ENCODE assay signal across 33 cellular contexts in the genomic region with DNA sequence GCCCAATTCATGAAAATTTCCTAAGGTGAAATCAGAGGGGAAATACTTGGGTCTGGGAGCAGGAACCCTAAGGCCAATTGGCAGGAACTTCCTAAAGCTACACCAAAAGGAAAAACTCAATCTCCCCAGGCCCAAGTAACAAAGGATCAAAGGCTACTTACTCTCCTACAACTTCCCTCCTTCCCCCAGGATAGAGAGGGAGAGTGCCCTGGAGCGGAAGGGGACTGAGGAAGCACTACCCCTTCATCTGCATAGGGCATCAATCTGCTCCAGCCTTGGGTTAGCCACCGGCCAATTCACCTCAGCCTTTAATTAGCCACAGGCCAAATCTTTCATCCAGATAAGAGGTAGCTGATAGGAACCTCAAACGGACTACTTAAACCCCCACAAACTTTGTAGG. TPM values are rescaled to one million over a fixed set of nuclear protein-coding genes. Genes with fewer than 3 reads are reported as not detected.
"Had no signal": no experiment of that assay in that cellular context is flagged by ENCODE, and none has a peak within 500 bp of the region (broad histone marks: within the 10 kb centered on the region; RNA-seq: fewer than 3 reads in every experiment).

No MANE protein-coding gene starts in this region.

- DNase-seq: naive B cell; naive thymus-derived CD8-positive, alpha-beta T cell; nephron progenitor cell; occipital lobe; pancreas; retina; right cardiac atrium; right lobe of liver; sigmoid colon; small intestine; stimulated activated CD4-positive, alpha-beta T cell treated with anti-CD3 and anti-CD28 coated beads, Interleukin-15, amount 100 ng/mL, for 24 hours; stimulated activated CD4-positive, alpha-beta T cell treated with anti-CD3 and anti-CD28 coated beads, Interleukin-2, amount 100 ng/mL, for 24 hours; stimulated activated CD4-positive, alpha-beta T cell treated with anti-CD3 and anti-CD28 coated beads, Interleukin-2, amount 100 ng/mL, for 48 hours; stimulated activated CD4-positive, alpha-beta T cell treated with anti-CD3 and anti-CD28 coated beads, Interleukin-4, amount 100 ng/mL, for 24 hours; stimulated activated naive B cell treated with anti-CD40 and anti-IgM and Interleukin-4, amounts not matched to agents 10 μg/mL and 1 μg/mL and 100 μg/mL, for 72 hours; stimulated activated naive CD4-positive, alpha-beta T cell treated with Interleukin-2 at 50 U/mL for 16 hours; stomach; thyroid gland; uterus had no signal

- H3K27ac Mint-ChIP-seq: naive thymus-derived CD8-positive, alpha-beta T cell; natural killer cell treated with Interleukin-12 subunit alpha and Interleukin-12 subunit beta and Interleukin-15 and Interleukin-18, amount 100 ng/mL, for 72 hours; nephron progenitor cell; stimulated activated effector memory CD8-positive, alpha-beta T cell treated with anti-CD3 and anti-CD28 coated beads, Interleukin-12 subunit alpha, Interleukin-12 subunit beta, amount 100 ng/mL, for 72 hours; stimulated activated naive B cell treated with anti-CD40 and anti-IgM and Interleukin-4, amounts not matched to agents 10 μg/mL and 1 μg/mL and 100 μg/mL, for 72 hours; stimulated activated naive CD8-positive, alpha-beta T cell treated with anti-CD3 and anti-CD28 coated beads, Interleukin-15, Interleukin-2, amounts not matched to agents 100 ng/mL and 50 ng/mL, for 24 hours; type B pancreatic cell had no signal

- H3K4me1 ChIP-seq: pancreas, prostate gland, right lobe of liver, sigmoid colon, stomach, thyroid gland, tibial nerve, upper lobe of right lung, uterus had no signal

- H3K4me3 Mint-ChIP-seq: naive thymus-derived CD8-positive, alpha-beta T cell; natural killer cell treated with Interleukin-12 subunit alpha and Interleukin-12 subunit beta and Interleukin-15 and Interleukin-18, amount 100 ng/mL, for 72 hours; nephron progenitor cell; neural crest cell; stimulated activated effector memory CD8-positive, alpha-beta T cell treated with anti-CD3 and anti-CD28 coated beads, Interleukin-12 subunit alpha, Interleukin-12 subunit beta, amount 100 ng/mL, for 72 hours; stimulated activated naive B cell treated with anti-CD40 and anti-IgM and Interleukin-4, amounts not matched to agents 10 μg/mL and 1 μg/mL and 100 μg/mL, for 72 hours; stimulated activated naive CD8-positive, alpha-beta T cell treated with anti-CD3 and anti-CD28 coated beads, Interleukin-15, Interleukin-2, amounts not matched to agents 100 ng/mL and 50 ng/mL, for 24 hours; type B pancreatic cell had no signal

- H3K36me3 ChIP-seq: pancreas, prostate gland, right lobe of liver, sigmoid colon, stomach, thoracic aorta, thyroid gland, tibial nerve, upper lobe of right lung, uterus had no signal

- H3K4me3 ChIP-seq: pancreas, prostate gland, right lobe of liver, sigmoid colon, stomach, thoracic aorta, thyroid gland, tibial nerve, upper lobe of right lung, uterus had no signal

- H3K36me3 Mint-ChIP-seq: stimulated activated effector memory CD8-positive, alpha-beta T cell treated with anti-CD3 and anti-CD28 coated beads, Interleukin-12 subunit alpha, Interleukin-12 subunit beta, amount 100 ng/mL, for 72 hours; type B pancreatic cell had no signal

- H3K27me3 Mint-ChIP-seq: naive B cell; natural killer cell treated with Interleukin-12 subunit alpha and Interleukin-12 subunit beta and Interleukin-15 and Interleukin-18, amount 100 ng/mL, for 72 hours; type B pancreatic cell had no signal

- H3K27ac ChIP-seq: pancreas, prostate gland, right lobe of liver, sigmoid colon, stomach, thoracic aorta, thyroid gland, tibial nerve, upper lobe of right lung, uterus had no signal

- H3K27me3 ChIP-seq: pancreas, right lobe of liver, sigmoid colon, stomach, thyroid gland, tibial nerve, upper lobe of right lung, uterus had no signal

- ATAC-seq: naive thymus-derived CD8-positive, alpha-beta T cell; natural killer cell treated with Interleukin-12 subunit alpha and Interleukin-12 subunit beta and Interleukin-15 and Interleukin-18, amount 100 ng/mL, for 72 hours; pancreas; right cardiac atrium; right lobe of liver; stimulated activated effector memory CD8-positive, alpha-beta T cell treated with anti-CD3 and anti-CD28 coated beads, Interleukin-12 subunit alpha, Interleukin-12 subunit beta, amount 100 ng/mL, for 72 hours; stimulated activated naive B cell treated with anti-CD40 and anti-IgM and Interleukin-4, amounts not matched to agents 10 μg/mL and 1 μg/mL and 100 μg/mL, for 72 hours; upper lobe of right lung had no signal

- H3K9me3 ChIP-seq: pancreas, prostate gland, right lobe of liver, sigmoid colon, stomach, thoracic aorta, thyroid gland, upper lobe of right lung, uterus had no signal

- H3K4me1 Mint-ChIP-seq: naive B cell; naive thymus-derived CD8-positive, alpha-beta T cell; nephron progenitor cell; neural crest cell; stimulated activated effector memory CD8-positive, alpha-beta T cell treated with anti-CD3 and anti-CD28 coated beads, Interleukin-12 subunit alpha, Interleukin-12 subunit beta, amount 100 ng/mL, for 72 hours; stimulated activated naive B cell treated with anti-CD40 and anti-IgM and Interleukin-4, amounts not matched to agents 10 μg/mL and 1 μg/mL and 100 μg/mL, for 72 hours had no signal

RNA-seq across cellular contexts. Expression of gene SLC34A2, which starts 55.0 kb away (rescaled TPM):
- total RNA-seq: naive thymus-derived CD8-positive, alpha-beta T cell; natural killer cell treated with Interleukin-12 subunit alpha and Interleukin-12 subunit beta and Interleukin-15 and Interleukin-18, amount 100 ng/mL, for 72 hours; neural crest cell; osteocyte; pulmonary artery endothelial cell; sigmoid colon; skeletal muscle tissue; subcutaneous adipose tissue; thoracic aorta; tibial nerve had no signal
- polyA plus RNA-seq: naive thymus-derived CD8-positive, alpha-beta T cell; right cardiac atrium; urinary bladder had no signal
